10 cellular contexts compared by ENCODE assay signal in genomic region chr11:8833568-8834275, GRCh38.
DNase-seq lines count a peak whose midpoint lies in the region; ATAC-seq and TF ChIP-seq lines count a peak whose summit lies in the region.
"Had no signal": no experiment of that assay in that cellular context is flagged by ENCODE, and none has a peak within 500 bp of the region (broad histone marks: within the 10 kb centered on the region; RNA-seq: fewer than 3 reads in every experiment).

No MANE protein-coding gene starts in this region.

- H3K27ac ChIP-seq in esophagus muscularis mucosa (replicated peaks in 1 of 4): peak overlapping the region; percentile 62 to 80 (median 80)
- peak overlapping the region; percentile 46 to 50 for H3K27ac ChIP-seq in prostate gland
- H3K27ac ChIP-seq: KMS-11 had no signal

- WGBS in esophagus muscularis mucosa: 49% methylated on average over 3 of the region's 3 CpGs
- WGBS in prostate gland: 67% methylated on average over 3 of the region's 3 CpGs

- no peaks in the 10 kb centered on the region for H3K9me3 ChIP-seq in esophagus muscularis mucosa
- no peaks in the 10 kb centered on the region for H3K9me3 ChIP-seq in prostate gland

- H3K4me3 ChIP-seq in NB4 (ENCODE audit: low read depth, low read length) (no peak overlapping the region), esophagus muscularis mucosa (no peak overlapping the region), prostate gland (no peak overlapping the region)

- TF ChIP-seq POLR2A in NB4 (IDR thresholded peaks at IDR 0.05; ENCODE audit: extremely low read depth, insufficient read length) (no peak), esophagus muscularis mucosa (IDR thresholded peaks at IDR 0.05; ENCODE audit: low read depth) (no peak), prostate gland (IDR thresholded peaks at IDR 0.05) (no peak)

- DNase-seq in GM03348 (ENCODE audit: low spot score): peak; percentile 40
- peak; percentile 17 for DNase-seq in NB4 (ENCODE audit: low read depth)
- DNase-seq in esophagus muscularis mucosa (ENCODE audit: extremely low spot score): no peak
- DNase-seq in prostate gland (ENCODE audit: low spot score): no peak
- DNase-seq in stimulated activated CD4-positive, alpha-beta T cell treated with anti-CD3 and anti-CD28 coated beads, Interleukin-4, amount 100 ng/mL, for 1 hour: no peak
- DNase-seq in nucleus accumbens (lab: John Stamatoyannopoulos, UW): no peak
- DNase-seq: activated gamma-delta T cell, NCI-H774 had no signal

- no peak for ATAC-seq in HG03108 (IDR thresholded peaks at IDR 0.05; ENCODE audit: unreplicated experiment)

- H3K4me1 ChIP-seq in esophagus muscularis mucosa: peaks cover 21 to 41% (median 34%) of the 10 kb centered on the region in 4 donors
- no peaks in the 10 kb centered on the region for H3K4me1 ChIP-seq in prostate gland (replicated peaks)

- TF ChIP-seq CTCF in NB4 (IDR thresholded peaks at IDR 0.05; ENCODE audit: low read depth, low read length) (no peak), esophagus muscularis mucosa (IDR thresholded peaks at IDR 0.05) (no peak), prostate gland (IDR thresholded peaks at IDR 0.05) (no peak)

- H3K27me3 ChIP-seq in esophagus muscularis mucosa (no peaks in the 10 kb centered on the region), prostate gland (replicated peaks; ENCODE audit: insufficient read depth) (no peaks in the 10 kb centered on the region)

- peaks cover 0 to 12% (median 0%) of the 10 kb centered on the region in 4 donors for H3K36me3 ChIP-seq in esophagus muscularis mucosa
- H3K36me3 ChIP-seq in prostate gland: no peaks in the 10 kb centered on the region

- TF ChIP-seq EP300 in esophagus muscularis mucosa (IDR thresholded peaks at IDR 0.05): no peak

- intact Hi-C loops in esophagus muscularis mucosa (cut with DNase I): loop anchor here (10.0 kb wide), 1 partner anchor 121 kb away; no protein-coding TSS in a partner anchor
- intact Hi-C loops in prostate gland (cut with DNase I): no loop called here

Comparison
In these comparisons a context has a peak if more than half of its experiments do, and no peak if none do; other contexts are left out.
1. DNase-seq: peak in GM03348 (single experiment) and NB4 (single experiment); none in esophagus muscularis mucosa (single experiment), prostate gland (single experiment), stimulated activated CD4-positive, alpha-beta T cell treated with anti-CD3 and anti-CD28 coated beads, Interleukin-4, amount 100 ng/mL, for 1 hour (single experiment) and nucleus accumbens (0 of 56).